33 cellular contexts compared by ENCODE assay signal in genomic region chr22:25751174-25751581, GRCh38. TPM values are rescaled to one million over a fixed set of nuclear protein-coding genes. Genes with fewer than 3 reads are reported as not detected.
DNase-seq lines count a peak whose midpoint lies in the region; ATAC-seq, FAIRE-seq and TF ChIP-seq lines count a peak whose summit lies in the region.
"Had no signal": no experiment of that assay in that cellular context is flagged by ENCODE, and none has a peak within 500 bp of the region (broad histone marks: within the 10 kb centered on the region; RNA-seq: fewer than 3 reads in every experiment).

No MANE protein-coding gene starts in this region.

- DNase-seq in activated CD4-positive, alpha-beta T cell treated with anti-CD3 and anti-CD28 coated beads, Interleukin-2, amount 10 ng/mL, durations not matched to agents 24 days and 14 days = no peak
- DNase-seq in activated CD4-positive, alpha-beta T cell treated with anti-CD3 and anti-CD28 coated beads for 48 hours = no peak
- DNase-seq in right cardiac atrium = no peak
- no peak for DNase-seq in left cardiac atrium
- DNase-seq in neural crest cell (ENCODE audit: low read depth, low spot score) = no peak
- no peak for DNase-seq in H54 (ENCODE audit: insufficient read length, low spot score)
- no peak for DNase-seq in SHP77 treated with DMSO at 0.1 percent for 48 hours (lab: John Stamatoyannopoulos, UW)
- DNase-seq: 8988T; activated CD4-positive, alpha-beta T cell treated with anti-CD3 and anti-CD28 coated beads for 1 hour; activated naive CD8-positive, alpha-beta T cell treated with anti-CD3 and anti-CD28 coated beads for 36 hours; Caco-2; DMS53; effector CD4-positive, alpha-beta T cell; H7; hippocampal formation; KG1; mucosa of descending colon; NCI-H1417; NCI-H2029 treated with DMSO at 0.1 percent for 48 hours; pancreas; retina; stimulated activated CD4-positive, alpha-beta T cell treated with anti-CD3 and anti-CD28 coated beads, Interleukin-4, amount 100 ng/mL, for 1 hour; substantia nigra had no signal

- TF ChIP-seq CTCF in neural crest cell (conservative IDR thresholded peaks at IDR 0.05) = no peak

- H3K9me3 Mint-ChIP-seq in activated CD4-positive, alpha-beta T cell treated with anti-CD3 and anti-CD28 coated beads, Interleukin-2, amount 10 ng/mL, durations not matched to agents 24 days and 14 days = peaks cover 10% of the 10 kb centered on the region
- H3K9me3 Mint-ChIP-seq in neural crest cell = no peaks in the 10 kb centered on the region
- H3K9me3 Mint-ChIP-seq: activated naive CD8-positive, alpha-beta T cell treated with anti-CD3 and anti-CD28 coated beads for 36 hours had no signal

- H3K36me3 Mint-ChIP-seq in activated CD4-positive, alpha-beta T cell treated with anti-CD3 and anti-CD28 coated beads, Interleukin-2, amount 10 ng/mL, durations not matched to agents 24 days and 14 days (ENCODE audit: low read depth) = peaks cover 11% of the 10 kb centered on the region
- H3K36me3 Mint-ChIP-seq in neural crest cell (ENCODE audit: low read depth) = no peaks in the 10 kb centered on the region
- H3K36me3 Mint-ChIP-seq: activated naive CD8-positive, alpha-beta T cell treated with anti-CD3 and anti-CD28 coated beads for 36 hours had no signal

- no peak overlapping the region for H3K4me3 ChIP-seq in right cardiac atrium (ENCODE audit: low read length)
- H3K4me3 ChIP-seq: gastroesophageal sphincter, mucosa of descending colon, pancreas had no signal

- peak overlapping the region; percentile 40 for H3K4me3 Mint-ChIP-seq in activated CD4-positive, alpha-beta T cell treated with anti-CD3 and anti-CD28 coated beads, Interleukin-2, amount 10 ng/mL, durations not matched to agents 24 days and 14 days
- H3K4me3 Mint-ChIP-seq in neural crest cell = no peak overlapping the region
- H3K4me3 Mint-ChIP-seq: activated naive CD8-positive, alpha-beta T cell treated with anti-CD3 and anti-CD28 coated beads for 36 hours; nephron had no signal

- peak overlapping the region; percentile 9 for H3K27ac ChIP-seq in right cardiac atrium (ENCODE audit: low read length)
- H3K27ac ChIP-seq: C4-2B, gastroesophageal sphincter, pancreas had no signal

- no peaks in the 10 kb centered on the region for H3K27me3 Mint-ChIP-seq in activated CD4-positive, alpha-beta T cell treated with anti-CD3 and anti-CD28 coated beads, Interleukin-2, amount 10 ng/mL, durations not matched to agents 24 days and 14 days
- peaks cover 3% of the 10 kb centered on the region for H3K27me3 Mint-ChIP-seq in neural crest cell (ENCODE audit: low read depth)
- H3K27me3 Mint-ChIP-seq: activated naive CD8-positive, alpha-beta T cell treated with anti-CD3 and anti-CD28 coated beads for 36 hours had no signal

- no peaks in the 10 kb centered on the region for H3K27me3 ChIP-seq in right cardiac atrium (ENCODE audit: control insufficient read depth, insufficient read depth)
- H3K27me3 ChIP-seq: gastroesophageal sphincter, pancreas had no signal

- peaks cover 54% of the 10 kb centered on the region for H3K4me1 Mint-ChIP-seq in activated CD4-positive, alpha-beta T cell treated with anti-CD3 and anti-CD28 coated beads, Interleukin-2, amount 10 ng/mL, durations not matched to agents 24 days and 14 days
- no peaks in the 10 kb centered on the region for H3K4me1 Mint-ChIP-seq in neural crest cell

- no peaks in the 10 kb centered on the region for H3K9me3 ChIP-seq in right cardiac atrium (ENCODE audit: control insufficient read depth, low read length)
- H3K9me3 ChIP-seq: Caco-2, gastroesophageal sphincter, mucosa of descending colon, pancreas had no signal

- H3K4me1 ChIP-seq in right cardiac atrium (ENCODE audit: control insufficient read depth, insufficient read depth, low read length) = peaks cover 10% of the 10 kb centered on the region
- H3K4me1 ChIP-seq: pancreas had no signal

- FAIRE-seq in H54 (lab: Jason Lieb, UNC) = no peak
- FAIRE-seq: bronchial epithelial cell, colon, pancreas had no signal

- intact Hi-C loops in activated CD4-positive, alpha-beta T cell treated with anti-CD3 and anti-CD28 coated beads, Interleukin-2, amount 10 ng/mL, durations not matched to agents 24 days and 14 days (cut with micrococcal nuclease) = loop anchor here (2.0 kb wide), 1 partner anchor 22 kb away; no protein-coding TSS in a partner anchor
- intact Hi-C loops in right cardiac atrium (cut with DNase I) (no loop called here), left cardiac atrium (cut with DNase I) (no loop called here)

- H3K27ac Mint-ChIP-seq in activated CD4-positive, alpha-beta T cell treated with anti-CD3 and anti-CD28 coated beads, Interleukin-2, amount 10 ng/mL, durations not matched to agents 24 days and 14 days = peak overlapping the region; percentile 100
- H3K27ac Mint-ChIP-seq in neural crest cell (ENCODE audit: unreplicated experiment) = peak overlapping the region; percentile 16
- H3K27ac Mint-ChIP-seq: activated naive CD8-positive, alpha-beta T cell treated with anti-CD3 and anti-CD28 coated beads for 36 hours; nephron had no signal

- ATAC-seq in right cardiac atrium = no peak
- ATAC-seq in left cardiac atrium = no peak
- no peak for ATAC-seq in GM18505 (IDR thresholded peaks at IDR 0.05; ENCODE audit: unreplicated experiment)
- ATAC-seq: gastroesophageal sphincter, mucosa of descending colon, Right ventricle myocardium inferior had no signal

- WGBS in right cardiac atrium = 51% methylated on average over 4 of the region's 4 CpGs

- TF ChIP-seq POLR2A in H54 (IDR thresholded peaks at IDR 0.05; ENCODE audit: low read depth, low read length) (no peak), GM18505 (IDR thresholded peaks at IDR 0.05; ENCODE audit: borderline replicate concordance, extremely low read depth, insufficient read depth, insufficient read length) (no peak)

RNA-seq across cellular contexts. Expression of gene MYO18B, which starts 9.2 kb away (rescaled TPM):
- total RNA-seq in activated CD4-positive, alpha-beta T cell treated with anti-CD3 and anti-CD28 coated beads, Interleukin-2, amount 10 ng/mL, durations not matched to agents 24 days and 14 days = 0.40 and 0.49 TPM in 2 replicates
- total RNA-seq in right cardiac atrium (100 to 1,000 TPM in 3 of 4 donors, 10 to 100 TPM in 1; 74.5 to 184 (median 123) TPM), left cardiac atrium (100 to 1,000 TPM in 1 of 2 donors, 10 to 100 TPM in 1; 71.6 to 142 TPM), neural crest cell (not detected in 2 replicates)
- 96.3 TPM for polyA plus RNA-seq in right cardiac atrium
- total RNA-seq: bronchial epithelial cell, G401, lung microvascular endothelial cell had no signal
- polyA plus RNA-seq: fibroblast of lung had no signal

Comparison
In these comparisons a context has a peak if more than half of its experiments do, and no peak if none do; other contexts are left out.
1. RNA of gene MYO18B, which starts 9.2 kb away (total RNA-seq): 71.6 to 142 TPM in left cardiac atrium and 74.5 to 184 TPM in right cardiac atrium; 0.40 to 0.49 TPM in activated CD4-positive, alpha-beta T cell treated with anti-CD3 and anti-CD28 coated beads, Interleukin-2, amount 10 ng/mL, durations not matched to agents 24 days and 14 days and not detected in neural crest cell; every median in the first group is over 10 times any median in the second.